1 cellular context compared by ENCODE assay signal in the genomic region with DNA sequence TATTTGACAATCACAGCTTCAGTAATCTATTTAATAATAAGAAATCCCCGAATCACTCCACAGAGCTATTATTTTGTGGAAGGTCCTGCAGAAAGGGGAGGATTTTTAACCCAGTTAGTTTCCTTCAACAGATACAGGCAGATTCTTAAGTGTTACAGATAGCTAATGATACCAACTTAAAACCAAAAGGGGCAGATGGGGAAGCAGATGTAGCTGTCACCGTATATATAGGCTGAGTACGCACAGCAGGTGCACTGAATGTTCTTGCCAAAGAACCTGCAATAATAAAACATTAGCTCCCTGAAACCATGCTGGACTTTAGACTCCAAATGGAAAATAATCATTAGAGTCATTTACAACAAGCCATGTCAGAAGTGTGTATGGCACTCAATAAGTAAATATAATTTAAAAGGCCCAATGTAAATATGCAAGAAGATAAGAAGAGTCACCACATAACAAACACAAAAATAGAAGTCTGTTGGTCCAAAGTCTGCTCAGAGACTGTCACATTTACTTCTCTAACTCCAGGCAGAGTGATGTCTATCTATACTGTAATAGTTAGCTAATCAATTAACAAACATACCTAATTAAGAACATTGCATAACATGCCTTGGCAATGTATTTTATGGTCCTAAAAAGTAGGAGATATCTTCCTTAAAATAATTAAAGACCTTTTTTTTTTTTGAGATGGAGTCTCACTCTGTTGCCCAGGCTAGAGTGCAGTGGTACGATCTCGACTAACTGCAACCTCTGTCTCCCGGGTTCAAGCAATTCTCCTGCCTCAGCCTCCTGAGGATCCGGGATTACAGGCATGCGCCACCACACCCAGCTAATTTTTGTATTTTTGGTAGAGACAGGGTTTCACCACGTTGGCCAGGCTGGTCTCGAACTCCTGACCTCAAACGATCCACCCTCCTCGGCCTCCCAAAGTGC.
TF ChIP-seq lines count a peak whose summit lies in the region.

No MANE protein-coding gene starts in this region.

TF ChIP-seq in HepG2, 621 proteins besides CTCF, POLR2A, EP300 and RAD21 (continued from another document and continues in another):
- TF ChIP-seq, protein P1, sequence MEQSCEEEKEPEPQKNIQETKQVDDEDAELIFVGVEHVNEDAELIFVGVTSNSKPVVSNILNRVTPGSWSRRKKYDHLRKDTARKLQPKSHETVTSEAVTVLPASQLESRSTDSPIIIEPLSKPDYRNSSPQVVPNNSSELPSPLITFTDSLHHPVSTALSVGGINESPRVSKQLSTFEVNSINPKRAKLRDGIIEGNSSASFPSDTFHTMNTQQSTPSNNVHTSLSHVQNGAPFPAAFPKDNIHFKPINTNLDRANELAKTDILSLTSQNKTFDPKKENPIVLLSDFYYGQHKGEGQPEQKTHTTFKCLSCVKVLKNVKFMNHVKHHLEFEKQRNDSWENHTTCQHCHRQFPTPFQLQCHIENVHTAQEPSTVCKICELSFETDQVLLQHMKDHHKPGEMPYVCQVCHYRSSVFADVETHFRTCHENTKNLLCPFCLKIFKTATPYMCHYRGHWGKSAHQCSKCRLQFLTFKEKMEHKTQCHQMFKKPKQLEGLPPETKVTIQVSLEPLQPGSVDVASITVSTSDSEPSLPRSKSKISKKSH (CRISPR knock-in tag; IDR thresholded peaks at IDR 0.05; ENCODE audit: borderline replicate concordance): no peak
- TF ChIP-seq, protein P2, sequence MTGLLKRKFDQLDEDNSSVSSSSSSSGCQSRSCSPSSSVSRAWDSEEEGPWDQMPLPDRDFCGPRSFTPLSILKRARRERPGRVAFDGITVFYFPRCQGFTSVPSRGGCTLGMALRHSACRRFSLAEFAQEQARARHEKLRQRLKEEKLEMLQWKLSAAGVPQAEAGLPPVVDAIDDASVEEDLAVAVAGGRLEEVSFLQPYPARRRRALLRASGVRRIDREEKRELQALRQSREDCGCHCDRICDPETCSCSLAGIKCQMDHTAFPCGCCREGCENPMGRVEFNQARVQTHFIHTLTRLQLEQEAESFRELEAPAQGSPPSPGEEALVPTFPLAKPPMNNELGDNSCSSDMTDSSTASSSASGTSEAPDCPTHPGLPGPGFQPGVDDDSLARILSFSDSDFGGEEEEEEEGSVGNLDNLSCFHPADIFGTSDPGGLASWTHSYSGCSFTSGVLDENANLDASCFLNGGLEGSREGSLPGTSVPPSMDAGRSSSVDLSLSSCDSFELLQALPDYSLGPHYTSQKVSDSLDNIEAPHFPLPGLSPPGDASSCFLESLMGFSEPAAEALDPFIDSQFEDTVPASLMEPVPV (CRISPR knock-in tag; IDR thresholded peaks at IDR 0.05): peak; percentile 68; the same call in 1 of the 2 replicates
- TF ChIP-seq CBX1 (IDR thresholded peaks at IDR 0.05; ENCODE audit: low read depth) (no peak), HOXA3 (CRISPR knock-in tag; IDR thresholded peaks at IDR 0.05) (peak; percentile 40), ZNF451 (CRISPR knock-in tag; IDR thresholded peaks at IDR 0.05) (no peak), BRCA1 (CRISPR knock-in tag; IDR thresholded peaks at IDR 0.05) (peak; percentile 97), NFRKB (IDR thresholded peaks at IDR 0.05) (no peak), ZNF180 (CRISPR knock-in tag; IDR thresholded peaks at IDR 0.05; ENCODE audit: borderline replicate concordance, low read depth) (no peak), TAF15 (IDR thresholded peaks at IDR 0.05; ENCODE audit: low read depth, low read length, poor library complexity, severe bottlenecking) (no peak), ZMYM3 (CRISPR knock-in tag; IDR thresholded peaks at IDR 0.05) (peak; percentile 94), PHB2 (IDR thresholded peaks at IDR 0.05; ENCODE audit: partially characterized antibody) (no peak), MZF1 (CRISPR knock-in tag; IDR thresholded peaks at IDR 0.05; ENCODE audit: borderline replicate concordance) (no peak; the same call in 1 of the 2 replicates), SRSF1 (optimal IDR thresholded peaks at IDR 0.05; ENCODE audit: low read depth, low read length) (no peak), CREM (IDR thresholded peaks at IDR 0.05) (peak; percentile 98), CREM (CRISPR knock-in tag; IDR thresholded peaks at IDR 0.05) (no peak), TBL1XR1 (IDR thresholded peaks at IDR 0.05; ENCODE audit: borderline replicate concordance, low read length, partially characterized antibody) (peak; percentile 88), NKX3-1 (CRISPR knock-in tag; IDR thresholded peaks at IDR 0.05) (peak; percentile 98), ZIK1 (CRISPR knock-in tag; IDR thresholded peaks at IDR 0.05; ENCODE audit: borderline replicate concordance, low read depth) (no peak), BORCS8-MEF2B (CRISPR knock-in tag; IDR thresholded peaks at IDR 0.05) (no peak)
- TF ChIP-seq, protein P3, sequence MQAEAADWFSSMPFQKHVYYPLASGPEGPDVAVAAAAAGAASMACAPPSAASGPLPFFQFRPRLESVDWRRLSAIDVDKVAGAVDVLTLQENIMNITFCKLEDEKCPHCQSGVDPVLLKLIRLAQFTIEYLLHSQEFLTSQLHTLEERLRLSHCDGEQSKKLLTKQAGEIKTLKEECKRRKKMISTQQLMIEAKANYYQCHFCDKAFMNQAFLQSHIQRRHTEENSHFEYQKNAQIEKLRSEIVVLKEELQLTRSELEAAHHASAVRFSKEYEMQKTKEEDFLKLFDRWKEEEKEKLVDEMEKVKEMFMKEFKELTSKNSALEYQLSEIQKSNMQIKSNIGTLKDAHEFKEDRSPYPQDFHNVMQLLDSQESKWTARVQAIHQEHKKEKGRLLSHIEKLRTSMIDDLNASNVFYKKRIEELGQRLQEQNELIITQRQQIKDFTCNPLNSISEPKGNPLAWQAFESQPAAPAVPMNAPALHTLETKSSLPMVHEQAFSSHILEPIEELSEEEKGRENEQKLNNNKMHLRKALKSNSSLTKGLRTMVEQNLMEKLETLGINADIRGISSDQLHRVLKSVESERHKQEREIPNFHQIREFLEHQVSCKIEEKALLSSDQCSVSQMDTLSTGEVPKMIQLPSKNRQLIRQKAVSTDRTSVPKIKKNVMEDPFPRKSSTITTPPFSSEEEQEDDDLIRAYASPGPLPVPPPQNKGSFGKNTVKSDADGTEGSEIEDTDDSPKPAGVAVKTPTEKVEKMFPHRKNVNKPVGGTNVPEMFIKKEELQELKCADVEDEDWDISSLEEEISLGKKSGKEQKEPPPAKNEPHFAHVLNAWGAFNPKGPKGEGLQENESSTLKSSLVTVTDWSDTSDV (CRISPR knock-in tag; IDR thresholded peaks at IDR 0.05): no peak
- TF ChIP-seq, protein P4, sequence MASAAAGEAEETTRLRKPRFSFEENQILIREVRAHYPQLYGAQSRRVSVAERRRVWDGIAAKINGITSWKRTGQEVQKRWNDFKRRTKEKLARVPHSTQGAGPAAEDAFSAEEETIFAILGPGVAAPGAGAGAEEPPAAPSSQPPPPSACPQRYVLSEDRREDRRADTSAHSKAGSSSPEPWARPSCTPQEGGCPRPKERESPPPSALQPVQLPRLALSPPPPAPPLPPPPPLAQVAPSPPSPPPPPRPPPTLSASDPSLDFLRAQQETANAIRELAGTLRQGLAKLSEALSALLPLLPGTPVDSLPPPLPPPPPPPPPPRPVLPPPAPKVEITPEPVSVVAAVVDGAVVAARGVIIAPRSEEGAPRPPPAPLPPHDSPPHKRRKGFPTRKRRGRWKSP (CRISPR knock-in tag; IDR thresholded peaks at IDR 0.05): peak; percentile 55; the same call in 1 of the 2 replicates
- TF ChIP-seq, protein P5, sequence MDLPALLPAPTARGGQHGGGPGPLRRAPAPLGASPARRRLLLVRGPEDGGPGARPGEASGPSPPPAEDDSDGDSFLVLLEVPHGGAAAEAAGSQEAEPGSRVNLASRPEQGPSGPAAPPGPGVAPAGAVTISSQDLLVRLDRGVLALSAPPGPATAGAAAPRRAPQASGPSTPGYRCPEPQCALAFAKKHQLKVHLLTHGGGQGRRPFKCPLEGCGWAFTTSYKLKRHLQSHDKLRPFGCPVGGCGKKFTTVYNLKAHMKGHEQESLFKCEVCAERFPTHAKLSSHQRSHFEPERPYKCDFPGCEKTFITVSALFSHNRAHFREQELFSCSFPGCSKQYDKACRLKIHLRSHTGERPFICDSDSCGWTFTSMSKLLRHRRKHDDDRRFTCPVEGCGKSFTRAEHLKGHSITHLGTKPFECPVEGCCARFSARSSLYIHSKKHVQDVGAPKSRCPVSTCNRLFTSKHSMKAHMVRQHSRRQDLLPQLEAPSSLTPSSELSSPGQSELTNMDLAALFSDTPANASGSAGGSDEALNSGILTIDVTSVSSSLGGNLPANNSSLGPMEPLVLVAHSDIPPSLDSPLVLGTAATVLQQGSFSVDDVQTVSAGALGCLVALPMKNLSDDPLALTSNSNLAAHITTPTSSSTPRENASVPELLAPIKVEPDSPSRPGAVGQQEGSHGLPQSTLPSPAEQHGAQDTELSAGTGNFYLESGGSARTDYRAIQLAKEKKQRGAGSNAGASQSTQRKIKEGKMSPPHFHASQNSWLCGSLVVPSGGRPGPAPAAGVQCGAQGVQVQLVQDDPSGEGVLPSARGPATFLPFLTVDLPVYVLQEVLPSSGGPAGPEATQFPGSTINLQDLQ (CRISPR knock-in tag; IDR thresholded peaks at IDR 0.05): no peak
- TF ChIP-seq, protein P6, sequence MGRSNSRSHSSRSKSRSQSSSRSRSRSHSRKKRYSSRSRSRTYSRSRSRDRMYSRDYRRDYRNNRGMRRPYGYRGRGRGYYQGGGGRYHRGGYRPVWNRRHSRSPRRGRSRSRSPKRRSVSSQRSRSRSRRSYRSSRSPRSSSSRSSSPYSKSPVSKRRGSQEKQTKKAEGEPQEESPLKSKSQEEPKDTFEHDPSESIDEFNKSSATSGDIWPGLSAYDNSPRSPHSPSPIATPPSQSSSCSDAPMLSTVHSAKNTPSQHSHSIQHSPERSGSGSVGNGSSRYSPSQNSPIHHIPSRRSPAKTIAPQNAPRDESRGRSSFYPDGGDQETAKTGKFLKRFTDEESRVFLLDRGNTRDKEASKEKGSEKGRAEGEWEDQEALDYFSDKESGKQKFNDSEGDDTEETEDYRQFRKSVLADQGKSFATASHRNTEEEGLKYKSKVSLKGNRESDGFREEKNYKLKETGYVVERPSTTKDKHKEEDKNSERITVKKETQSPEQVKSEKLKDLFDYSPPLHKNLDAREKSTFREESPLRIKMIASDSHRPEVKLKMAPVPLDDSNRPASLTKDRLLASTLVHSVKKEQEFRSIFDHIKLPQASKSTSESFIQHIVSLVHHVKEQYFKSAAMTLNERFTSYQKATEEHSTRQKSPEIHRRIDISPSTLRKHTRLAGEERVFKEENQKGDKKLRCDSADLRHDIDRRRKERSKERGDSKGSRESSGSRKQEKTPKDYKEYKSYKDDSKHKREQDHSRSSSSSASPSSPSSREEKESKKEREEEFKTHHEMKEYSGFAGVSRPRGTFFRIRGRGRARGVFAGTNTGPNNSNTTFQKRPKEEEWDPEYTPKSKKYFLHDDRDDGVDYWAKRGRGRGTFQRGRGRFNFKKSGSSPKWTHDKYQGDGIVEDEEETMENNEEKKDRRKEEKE (IDR thresholded peaks at IDR 0.05): no peak
- TF ChIP-seq, protein P7, sequence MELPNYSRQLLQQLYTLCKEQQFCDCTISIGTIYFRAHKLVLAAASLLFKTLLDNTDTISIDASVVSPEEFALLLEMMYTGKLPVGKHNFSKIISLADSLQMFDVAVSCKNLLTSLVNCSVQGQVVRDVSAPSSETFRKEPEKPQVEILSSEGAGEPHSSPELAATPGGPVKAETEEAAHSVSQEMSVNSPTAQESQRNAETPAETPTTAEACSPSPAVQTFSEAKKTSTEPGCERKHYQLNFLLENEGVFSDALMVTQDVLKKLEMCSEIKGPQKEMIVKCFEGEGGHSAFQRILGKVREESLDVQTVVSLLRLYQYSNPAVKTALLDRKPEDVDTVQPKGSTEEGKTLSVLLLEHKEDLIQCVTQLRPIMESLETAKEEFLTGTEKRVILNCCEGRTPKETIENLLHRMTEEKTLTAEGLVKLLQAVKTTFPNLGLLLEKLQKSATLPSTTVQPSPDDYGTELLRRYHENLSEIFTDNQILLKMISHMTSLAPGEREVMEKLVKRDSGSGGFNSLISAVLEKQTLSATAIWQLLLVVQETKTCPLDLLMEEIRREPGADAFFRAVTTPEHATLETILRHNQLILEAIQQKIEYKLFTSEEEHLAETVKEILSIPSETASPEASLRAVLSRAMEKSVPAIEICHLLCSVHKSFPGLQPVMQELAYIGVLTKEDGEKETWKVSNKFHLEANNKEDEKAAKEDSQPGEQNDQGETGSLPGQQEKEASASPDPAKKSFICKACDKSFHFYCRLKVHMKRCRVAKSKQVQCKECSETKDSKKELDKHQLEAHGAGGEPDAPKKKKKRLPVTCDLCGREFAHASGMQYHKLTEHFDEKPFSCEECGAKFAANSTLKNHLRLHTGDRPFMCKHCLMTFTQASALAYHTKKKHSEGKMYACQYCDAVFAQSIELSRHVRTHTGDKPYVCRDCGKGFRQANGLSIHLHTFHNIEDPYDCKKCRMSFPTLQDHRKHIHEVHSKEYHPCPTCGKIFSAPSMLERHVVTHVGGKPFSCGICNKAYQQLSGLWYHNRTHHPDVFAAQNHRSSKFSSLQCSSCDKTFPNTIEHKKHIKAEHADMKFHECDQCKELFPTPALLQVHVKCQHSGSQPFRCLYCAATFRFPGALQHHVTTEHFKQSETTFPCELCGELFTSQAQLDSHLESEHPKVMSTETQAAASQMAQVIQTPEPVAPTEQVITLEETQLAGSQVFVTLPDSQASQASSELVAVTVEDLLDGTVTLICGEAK (IDR thresholded peaks at IDR 0.05): no peak
- TF ChIP-seq, protein P7 (CRISPR knock-in tag; IDR thresholded peaks at IDR 0.05): no peak; the same call in 1 of the 2 replicates
